Comparison of ENCODE assay signal across 8 cellular contexts in the genomic region with DNA sequence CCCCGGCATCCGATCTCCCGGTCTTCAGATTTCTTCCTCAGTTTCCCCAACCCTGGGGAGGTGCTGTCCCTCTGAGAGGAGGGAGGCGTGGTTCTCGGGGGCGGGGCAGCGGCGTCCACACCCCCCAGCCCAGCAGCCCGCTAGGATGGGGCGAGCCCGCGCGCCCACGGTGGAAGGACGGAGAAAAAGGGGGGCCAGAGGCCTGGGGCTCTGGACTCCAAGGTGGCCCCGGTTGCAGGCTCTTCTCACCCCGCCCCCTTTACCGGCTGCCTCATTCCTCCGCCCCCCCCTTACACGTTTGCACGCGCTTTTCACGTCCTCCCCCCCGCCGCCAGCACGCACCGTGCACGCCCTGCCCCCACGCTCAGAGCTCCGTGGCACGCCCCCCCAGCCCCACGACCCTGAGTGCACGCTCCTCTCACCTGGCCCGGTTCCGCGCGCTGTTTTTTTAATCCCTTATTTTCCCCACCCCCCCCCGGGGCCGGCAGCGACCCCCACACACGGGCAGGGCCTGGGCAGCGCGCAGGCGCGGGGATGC. TPM values are rescaled to one million over a fixed set of nuclear protein-coding genes. Genes with fewer than 3 reads are reported as not detected.
A peak's percentile ranks its signal among the peaks of the same experiment; 100 is the strongest.
DNase-seq lines count a peak whose midpoint lies in the region; ATAC-seq and TF ChIP-seq lines count a peak whose summit lies in the region.

No MANE protein-coding gene starts in this region.

- DNase-seq in activated CD4-positive, alpha-beta T cell treated with anti-CD3 and anti-CD28 coated beads for 24 hours (ENCODE audit: low read depth in 2 of 2) = peak; percentile 50 to 63
- no peak for DNase-seq in activated CD4-positive, alpha-beta T cell treated with anti-CD3 and anti-CD28 coated beads for 1 hour
- DNase-seq in NT2/D1 (ENCODE audit: low read depth, low spot score) (no peak), activated gamma-delta T cell treated with Interleukin-2 at 50 U/mL for 16 hours (peak; percentile 69), thoracic aorta (ENCODE audit: low spot score) (no peak)

- peaks cover 8% of the 10 kb centered on the region for H3K4me1 ChIP-seq in NT2/D1 (ENCODE audit: insufficient read depth, insufficient read length)
- peaks cover 3 to 64% (median 14%) of the 10 kb centered on the region in 3 donors for H3K4me1 ChIP-seq in gastroesophageal sphincter
- H3K4me1 ChIP-seq in neuron (ENCODE audit: insufficient read depth, low read length) = peaks cover 31% of the 10 kb centered on the region
- H3K4me1 ChIP-seq in thoracic aorta (ENCODE audit: control insufficient read depth in 1 of 2, low read depth in 2 of 2) = peaks cover 14 to 38% of the 10 kb centered on the region in 2 donors

- ATAC-seq in gastroesophageal sphincter (peak; percentile 8), thoracic aorta (ENCODE audit: insufficient number of reproducible peaks, low FRiP score, low read depth) (peak; percentile 9), HG03571 (IDR thresholded peaks at IDR 0.05; ENCODE audit: unreplicated experiment) (no peak)

- H3K9me3 ChIP-seq in NT2/D1 (ENCODE audit: insufficient read depth, low read length) (no peaks in the 10 kb centered on the region), gastroesophageal sphincter (no peaks in the 10 kb centered on the region), neuron (ENCODE audit: low read length) (no peaks in the 10 kb centered on the region), thoracic aorta (no peaks in the 10 kb centered on the region)

- H3K27me3 ChIP-seq in NT2/D1 (ENCODE audit: insufficient read depth, insufficient read length) = no peaks in the 10 kb centered on the region
- H3K27me3 ChIP-seq in gastroesophageal sphincter = no peaks in the 10 kb centered on the region
- no peaks in the 10 kb centered on the region for H3K27me3 ChIP-seq in neuron (ENCODE audit: insufficient read depth, low read length)
- no peaks in the 10 kb centered on the region for H3K27me3 ChIP-seq in thoracic aorta (replicated peaks; ENCODE audit: insufficient read depth)

- no peak for TF ChIP-seq POLR2A in gastroesophageal sphincter (IDR thresholded peaks at IDR 0.05)

- peak overlapping the region; percentile 40 for H3K4me3 ChIP-seq in NT2/D1 (ENCODE audit: insufficient read length, low read depth)
- H3K4me3 ChIP-seq in gastroesophageal sphincter = peak overlapping the region; percentile 49 to 79
- peak overlapping the region; percentile 85 for H3K4me3 ChIP-seq in neuron (ENCODE audit: low read length)
- H3K4me3 ChIP-seq in thoracic aorta = peak overlapping the region; percentile 85

- no peak for TF ChIP-seq EP300 in gastroesophageal sphincter (IDR thresholded peaks at IDR 0.05)

- peak overlapping the region; percentile 67 for H3K9ac ChIP-seq in NT2/D1 (ENCODE audit: insufficient read length, low read depth)

- H3K36me3 ChIP-seq in NT2/D1 (ENCODE audit: insufficient read depth, insufficient read length, low read length) = peaks cover 11% of the 10 kb centered on the region
- peaks cover 0 to 1% of the 10 kb centered on the region in 2 donors for H3K36me3 ChIP-seq in gastroesophageal sphincter
- peaks cover 4% of the 10 kb centered on the region for H3K36me3 ChIP-seq in neuron (ENCODE audit: insufficient read depth, low read length)
- no peaks in the 10 kb centered on the region for H3K36me3 ChIP-seq in thoracic aorta

- no peak overlapping the region for H2AFZ ChIP-seq in neuron (ENCODE audit: low read depth, low read length)

- no peak for TF ChIP-seq CTCF in gastroesophageal sphincter (IDR thresholded peaks at IDR 0.05)
- TF ChIP-seq CTCF in thoracic aorta (IDR thresholded peaks at IDR 0.05) = no peak

- H3K27ac ChIP-seq in gastroesophageal sphincter (peak overlapping the region; percentile 13 to 92 (median 88)), thoracic aorta (peak overlapping the region; percentile 79 to 81)

- WGBS in gastroesophageal sphincter (ENCODE audit: low coverage in 1 of 2), 2 donors = no CpG with 5 or more reads among the region's 45 CpGs

RNA-seq across cellular contexts. Expression of a gene that starts 0.4 kb away (rescaled TPM):
- total RNA-seq in gastroesophageal sphincter (1 to 10 TPM in 2 of 4 donors, under 1 TPM in 2; 0.40 to 2.0 (median 0.86) TPM), thoracic aorta (1 to 10 TPM in 1 of 2 donors, not detected in 1; 1.6 TPM)

RNA-seq across cellular contexts. Expression of a gene that starts 4.0 kb away (rescaled TPM):
- total RNA-seq in gastroesophageal sphincter (10 to 100 TPM; 29.5 to 43.4 (median 35.5) TPM), thoracic aorta (10 to 100 TPM; 19.5 to 33.2 TPM)

RNA-seq across cellular contexts. Expression of a gene that starts 22.7 kb away (rescaled TPM):
- 1 to 10 TPM in 2 of 4 donors, not detected in 2; 1.1 to 4.5 TPM for total RNA-seq in gastroesophageal sphincter
- 1 to 10 TPM in 1 of 2 donors, not detected in 1; 5.8 TPM for total RNA-seq in thoracic aorta

RNA-seq across cellular contexts. Expression of a gene that starts 26.0 kb away (rescaled TPM):
- 10 to 100 TPM in 3 of 4 donors, 1 to 10 TPM in 1; 3.3 to 33.4 (median 14.4) TPM for total RNA-seq in gastroesophageal sphincter
- 10 to 100 TPM; 13.8 to 40.2 TPM for total RNA-seq in thoracic aorta

RNA-seq across cellular contexts. Expression of a gene that starts 38.9 kb away (rescaled TPM):
- 10 to 100 TPM; 28.2 to 39.1 (median 30.5) TPM for total RNA-seq in gastroesophageal sphincter
- 10 to 100 TPM; 26.0 to 35.2 TPM for total RNA-seq in thoracic aorta

Comparison
In these comparisons a context has a peak if more than half of its experiments do, and no peak if none do; other contexts are left out.
1. DNase-seq: peak in activated CD4-positive, alpha-beta T cell treated with anti-CD3 and anti-CD28 coated beads for 24 hours (2 of 2) and activated gamma-delta T cell treated with Interleukin-2 at 50 U/mL for 16 hours (single experiment); none in activated CD4-positive, alpha-beta T cell treated with anti-CD3 and anti-CD28 coated beads for 1 hour (single experiment), NT2/D1 (single experiment) and thoracic aorta (single experiment).
2. Peak in every context shown above with its lines, with median percentiles within 50 percentile points of each other: H3K4me3 ChIP-seq.